Comparison of ENCODE assay signal across 10 cellular contexts in genomic region chr1:20727746-20728316, GRCh38. TPM values are rescaled to one million over a fixed set of nuclear protein-coding genes. Genes with fewer than 3 reads are reported as not detected.
DNase-seq lines count a peak whose midpoint lies in the region; ATAC-seq and TF ChIP-seq lines count a peak whose summit lies in the region.
"Had no signal": no experiment of that assay in that cellular context is flagged by ENCODE, and none has a peak within 500 bp of the region (broad histone marks: within the 10 kb centered on the region; RNA-seq: fewer than 3 reads in every experiment).

No MANE protein-coding gene starts in this region.

- H3K36me3 ChIP-seq in mesendoderm (ENCODE audit: control insufficient read depth, insufficient read depth, low read length), result no peaks in the 10 kb centered on the region

- no peak overlapping the region for H3K56ac ChIP-seq in mesendoderm (ENCODE audit: low read length)

- no peak overlapping the region for H2BK15ac ChIP-seq in mesendoderm (replicated peaks; ENCODE audit: low read depth)

- H4K5ac ChIP-seq in mesendoderm (ENCODE audit: low read length), result no peak overlapping the region

- H3K18ac ChIP-seq in mesendoderm (ENCODE audit: low read length), result no peak overlapping the region

- no peak overlapping the region for H3K9ac ChIP-seq in mesendoderm (ENCODE audit: low read length)

- TF ChIP-seq CTCF in GM12865 (IDR thresholded peaks at IDR 0.05; ENCODE audit: insufficient read depth, low read depth, low read length, missing control alignments) (peak; percentile 4), brain (conservative IDR thresholded peaks at IDR 0.05) (no peak)

- no peaks in the 10 kb centered on the region for H3K79me2 ChIP-seq in mesendoderm (ENCODE audit: control insufficient read depth, insufficient read depth, low read length)

- H3K4ac ChIP-seq in mesendoderm (ENCODE audit: low read depth, low read length), result no peak overlapping the region

- peaks cover 5% of the 10 kb centered on the region for H3K27me3 ChIP-seq in mesendoderm (ENCODE audit: insufficient read depth, low read length, poor library complexity)

- H3K27ac Mint-ChIP-seq in brain, result no peak overlapping the region
- H3K27ac Mint-ChIP-seq in activated T-helper 2 cell treated with anti-CD3 and anti-CD28 coated beads, Interferon-gamma antibody, Interleukin-2, Interleukin-4, amounts not matched to agents 10 μg/mL and 5 μg/mL and 100 μg/mL, durations not matched to agents 14 hours and 24 hours and 36 hours, result no peak overlapping the region
- H3K27ac Mint-ChIP-seq: activated CD4-positive, alpha-beta T cell treated with anti-CD3 and anti-CD28 coated beads for 36 hours had no signal

- peaks cover 23% of the 10 kb centered on the region for H3K4me1 Mint-ChIP-seq in brain
- H3K4me1 Mint-ChIP-seq in activated T-helper 2 cell treated with anti-CD3 and anti-CD28 coated beads, Interferon-gamma antibody, Interleukin-2, Interleukin-4, amounts not matched to agents 10 μg/mL and 5 μg/mL and 100 μg/mL, durations not matched to agents 14 hours and 24 hours and 36 hours (ENCODE audit: low read depth), result peaks cover 7% of the 10 kb centered on the region

- no peak for ATAC-seq in HG02798 (IDR thresholded peaks at IDR 0.05; ENCODE audit: poor library complexity, unreplicated experiment)
- ATAC-seq: activated CD4-positive, alpha-beta T cell treated with anti-CD3 and anti-CD28 coated beads for 36 hours; left colon had no signal

- no peak overlapping the region for H3K23ac ChIP-seq in mesendoderm (ENCODE audit: low read length)

- WGBS in mesendoderm (ENCODE audit: extremely low coverage, insufficient coverage, low lambda C conversion rate), result no CpG with 5 or more reads among the region's 13 CpGs

- no peaks in the 10 kb centered on the region for H3K9me3 Mint-ChIP-seq in brain
- no peaks in the 10 kb centered on the region for H3K9me3 Mint-ChIP-seq in activated T-helper 2 cell treated with anti-CD3 and anti-CD28 coated beads, Interferon-gamma antibody, Interleukin-2, Interleukin-4, amounts not matched to agents 10 μg/mL and 5 μg/mL and 100 μg/mL, durations not matched to agents 14 hours and 24 hours and 36 hours

- no peaks in the 10 kb centered on the region for H3K36me3 Mint-ChIP-seq in brain
- H3K36me3 Mint-ChIP-seq in activated T-helper 2 cell treated with anti-CD3 and anti-CD28 coated beads, Interferon-gamma antibody, Interleukin-2, Interleukin-4, amounts not matched to agents 10 μg/mL and 5 μg/mL and 100 μg/mL, durations not matched to agents 14 hours and 24 hours and 36 hours (ENCODE audit: low read depth), result no peaks in the 10 kb centered on the region

- H3K4me3 Mint-ChIP-seq in brain, result peak overlapping the region in 3 of 5 experiments; percentile 0 to 28 (median 11)
- no peak overlapping the region for H3K4me3 Mint-ChIP-seq in activated T-helper 2 cell treated with anti-CD3 and anti-CD28 coated beads, Interferon-gamma antibody, Interleukin-2, Interleukin-4, amounts not matched to agents 10 μg/mL and 5 μg/mL and 100 μg/mL, durations not matched to agents 14 hours and 24 hours and 36 hours (ENCODE audit: low read depth)
- H3K4me3 Mint-ChIP-seq: activated CD4-positive, alpha-beta T cell treated with anti-CD3 and anti-CD28 coated beads for 36 hours had no signal

- no peaks in the 10 kb centered on the region for H3K79me1 ChIP-seq in mesendoderm (ENCODE audit: low read length)

- DNase-seq in GM12865 (ENCODE audit: low read depth) (peak; percentile 21), KBM-7 (peak; percentile 52), mesendoderm (peak; percentile 72), kidney glomerular epithelial cell (lab: John Stamatoyannopoulos, UW) (no peak)
- DNase-seq in activated T-helper 2 cell treated with anti-CD3 and anti-CD28 coated beads, Interferon-gamma antibody, Interleukin-2, Interleukin-4, amounts not matched to agents 10 μg/mL and 5 μg/mL and 100 μg/mL, durations not matched to agents 14 hours and 24 hours and 36 hours (ENCODE audit: low spot score), result no peak
- DNase-seq: activated CD4-positive, alpha-beta T cell treated with anti-CD3 and anti-CD28 coated beads for 36 hours; Karpas-422; left colon had no signal

- no peak overlapping the region for H3K27ac ChIP-seq in mesendoderm (ENCODE audit: low read depth, low read length)

- in situ Hi-C loops in KBM-7 (cut with MboI; ENCODE audit: low pct_unique_long_range_greater_than_20kb, low sequenced_read_pairs), result no loop called here

- no peak overlapping the region for H3K4me2 ChIP-seq in mesendoderm (ENCODE audit: low read length)

- intact Hi-C loops in activated T-helper 2 cell treated with anti-CD3 and anti-CD28 coated beads, Interferon-gamma antibody, Interleukin-2, Interleukin-4, amounts not matched to agents 10 μg/mL and 5 μg/mL and 100 μg/mL, durations not matched to agents 14 hours and 24 hours and 36 hours (cut with micrococcal nuclease), result no loop called here

- H2BK120ac ChIP-seq in mesendoderm (ENCODE audit: low read depth, low read length), result no peak overlapping the region

- no peak overlapping the region for H2BK5ac ChIP-seq in mesendoderm (ENCODE audit: low read length)

- no peak overlapping the region for H3K4me3 ChIP-seq in GM12865 (ENCODE audit: low read depth, low read length)
- H3K4me3 ChIP-seq in mesendoderm (ENCODE audit: low read length), result no peak overlapping the region

- H2AK5ac ChIP-seq in mesendoderm (ENCODE audit: low read length), result no peak overlapping the region

- peaks cover 27% of the 10 kb centered on the region for H3K27me3 Mint-ChIP-seq in brain
- peaks cover 35% of the 10 kb centered on the region for H3K27me3 Mint-ChIP-seq in activated T-helper 2 cell treated with anti-CD3 and anti-CD28 coated beads, Interferon-gamma antibody, Interleukin-2, Interleukin-4, amounts not matched to agents 10 μg/mL and 5 μg/mL and 100 μg/mL, durations not matched to agents 14 hours and 24 hours and 36 hours (ENCODE audit: low read depth)

- no peak overlapping the region for H4K8ac ChIP-seq in mesendoderm (ENCODE audit: low read depth, low read length)

- H3K4me1 ChIP-seq in mesendoderm (ENCODE audit: control insufficient read depth, low read depth, low read length), result no peaks in the 10 kb centered on the region

RNA-seq across cellular contexts. Expression of gene SH2D5, which starts 4.7 kb away (rescaled TPM):
- polyA plus RNA-seq in brain (ENCODE audit: insufficient read depth, low read depth, low replicate concordance), result 14.3 TPM
- polyA plus RNA-seq in mesendoderm (2013, experiment 1 of 2), result 2.3 TPM
- 2.2 TPM for polyA plus RNA-seq in mesendoderm (2013, experiment 2 of 2)
- 0.05 and 0.16 TPM in 2 replicates for total RNA-seq in activated T-helper 2 cell treated with anti-CD3 and anti-CD28 coated beads, Interferon-gamma antibody, Interleukin-2, Interleukin-4, amounts not matched to agents 10 μg/mL and 5 μg/mL and 100 μg/mL, durations not matched to agents 14 hours and 24 hours and 36 hours

RNA-seq across cellular contexts. Expression of gene KIF17, which starts 10.0 kb away (rescaled TPM):
- 12.0 TPM for polyA plus RNA-seq in brain (ENCODE audit: insufficient read depth, low read depth, low replicate concordance)
- 2.7 TPM for polyA plus RNA-seq in mesendoderm (2013, experiment 1 of 2)
- 2.1 TPM for polyA plus RNA-seq in mesendoderm (2013, experiment 2 of 2)
- total RNA-seq in activated T-helper 2 cell treated with anti-CD3 and anti-CD28 coated beads, Interferon-gamma antibody, Interleukin-2, Interleukin-4, amounts not matched to agents 10 μg/mL and 5 μg/mL and 100 μg/mL, durations not matched to agents 14 hours and 24 hours and 36 hours, result 0.09 TPM in 1 of 2 replicates, not detected in the other

RNA-seq across cellular contexts. Expression of gene HP1BP3, which starts 59.3 kb away (rescaled TPM):
- 232 TPM for polyA plus RNA-seq in brain (ENCODE audit: insufficient read depth, low read depth, low replicate concordance)
- polyA plus RNA-seq in mesendoderm (2013, experiment 1 of 2), result 68.7 TPM
- 69.9 TPM for polyA plus RNA-seq in mesendoderm (2013, experiment 2 of 2)
- total RNA-seq in activated T-helper 2 cell treated with anti-CD3 and anti-CD28 coated beads, Interferon-gamma antibody, Interleukin-2, Interleukin-4, amounts not matched to agents 10 μg/mL and 5 μg/mL and 100 μg/mL, durations not matched to agents 14 hours and 24 hours and 36 hours, result 253 and 267 TPM in 2 replicates

Comparison
In these comparisons a context has a peak if more than half of its experiments do, and no peak if none do; other contexts are left out.
1. DNase-seq: peak in GM12865 (single experiment), KBM-7 (single experiment) and mesendoderm (single experiment); none in kidney glomerular epithelial cell (single experiment) and activated T-helper 2 cell treated with anti-CD3 and anti-CD28 coated beads, Interferon-gamma antibody, Interleukin-2, Interleukin-4, amounts not matched to agents 10 μg/mL and 5 μg/mL and 100 μg/mL, durations not matched to agents 14 hours and 24 hours and 36 hours (single experiment).